Comparison of ENCODE assay signal across 2 cellular contexts in genomic region chr5:34598177-34598794, GRCh38.
A peak's percentile ranks its signal among the peaks of the same experiment; 100 is the strongest.
TF ChIP-seq lines count a peak whose summit lies in the region.

No MANE protein-coding gene starts in this region.

TF ChIP-seq in liver, 16 proteins besides CTCF, POLR2A, EP300 and RAD21:
- TF ChIP-seq ATF3 (IDR thresholded peaks at IDR 0.05) (no peak), FOXA2 (IDR thresholded peaks at IDR 0.05) (no peak), YY1 (IDR thresholded peaks at IDR 0.05) (no peak), JUND (IDR thresholded peaks at IDR 0.05) (peak in 1 of 2 donors; percentile 50), NR2F2 (IDR thresholded peaks at IDR 0.05) (no peak), HNF4G (IDR thresholded peaks at IDR 0.05) (no peak), SP1 (IDR thresholded peaks at IDR 0.05) (no peak), HNF4A (conservative IDR thresholded peaks at IDR 0.05) (no peak), REST (IDR thresholded peaks at IDR 0.05) (peak; percentile 35), RXRA (IDR thresholded peaks at IDR 0.05) (peak; percentile 28 to 44)

TF ChIP-seq in HepG2, 621 proteins besides CTCF, POLR2A, EP300 and RAD21:
- no peak for TF ChIP-seq TEAD3 (CRISPR knock-in tag; optimal IDR thresholded peaks at IDR 0.05; ENCODE audit: borderline replicate concordance)
- no peak for TF ChIP-seq ZNF770 (CRISPR knock-in tag; IDR thresholded peaks at IDR 0.05)
- TF ChIP-seq CERS6 (CRISPR knock-in tag; IDR thresholded peaks at IDR 0.05) = no peak
- no peak for TF ChIP-seq ZNF768 (CRISPR knock-in tag; IDR thresholded peaks at IDR 0.05)
- TF ChIP-seq ZNF20 (CRISPR knock-in tag; IDR thresholded peaks at IDR 0.05) = no peak
- no peak for TF ChIP-seq ATRX (CRISPR knock-in tag; IDR thresholded peaks at IDR 0.05; ENCODE audit: borderline replicate concordance)
- no peak for TF ChIP-seq ZNF143 (CRISPR knock-in tag; IDR thresholded peaks at IDR 0.05)
- no peak for TF ChIP-seq ZNF672 (CRISPR knock-in tag; IDR thresholded peaks at IDR 0.05)
- no peak for TF ChIP-seq EZH2 (conservative IDR thresholded peaks at IDR 0.05; ENCODE audit: low read depth, low read length)
- no peak for TF ChIP-seq ZNF430 (CRISPR knock-in tag; IDR thresholded peaks at IDR 0.05)
- no peak for TF ChIP-seq SSRP1 (CRISPR knock-in tag; IDR thresholded peaks at IDR 0.05)
- no peak for TF ChIP-seq BHLHE40 (IDR thresholded peaks at IDR 0.05; ENCODE audit: low read length)
- TF ChIP-seq HDAC2 (CRISPR knock-in tag; IDR thresholded peaks at IDR 0.05) = no peak
- TF ChIP-seq KAT2B (IDR thresholded peaks at IDR 0.05; ENCODE audit: borderline replicate concordance, low read depth, low read length) = no peak
- no peak for TF ChIP-seq FLYWCH1 (CRISPR knock-in tag; IDR thresholded peaks at IDR 0.05)
- no peak for TF ChIP-seq KAT8 (CRISPR knock-in tag; IDR thresholded peaks at IDR 0.05)
- TF ChIP-seq CEBPZ (IDR thresholded peaks at IDR 0.05; ENCODE audit: low read length) = no peak
- TF ChIP-seq KDM3A (CRISPR knock-in tag; IDR thresholded peaks at IDR 0.05; ENCODE audit: low read depth) = no peak
- TF ChIP-seq ZNF260 (CRISPR knock-in tag; IDR thresholded peaks at IDR 0.05; ENCODE audit: borderline replicate concordance, low read depth) = no peak
